21 cellular contexts compared by ENCODE assay signal in the genomic region with DNA sequence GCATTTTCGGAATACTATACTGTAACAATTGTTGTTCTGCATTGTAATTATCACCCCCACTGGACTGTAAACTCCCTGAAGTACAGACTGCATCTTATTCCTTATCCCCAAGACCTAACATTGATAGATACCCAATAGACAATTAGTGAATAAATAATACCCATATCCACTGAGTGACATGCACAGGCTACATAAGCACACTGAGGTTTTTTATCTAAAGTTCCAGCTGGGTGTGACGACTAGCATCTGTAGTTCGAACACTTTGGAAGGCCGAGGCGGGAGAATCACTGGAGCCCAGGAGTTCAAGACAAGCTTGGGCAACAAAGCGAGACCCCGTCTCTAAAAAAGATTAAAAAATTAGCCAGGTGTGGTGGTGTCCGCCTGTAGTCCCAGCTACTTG. TPM values are rescaled to one million over a fixed set of nuclear protein-coding genes. Genes with fewer than 3 reads are reported as not detected.
DNase-seq lines count a peak whose midpoint lies in the region; ATAC-seq and TF ChIP-seq lines count a peak whose summit lies in the region.
"Had no signal": no experiment of that assay in that cellular context is flagged by ENCODE, and none has a peak within 500 bp of the region (broad histone marks: within the 10 kb centered on the region; RNA-seq: fewer than 3 reads in every experiment).

No MANE protein-coding gene starts in this region.

- H3K9me2 ChIP-seq in OCI-LY7 (ENCODE audit: insufficient read depth, low read length): no peaks in the 10 kb centered on the region

- H3K79me2 ChIP-seq in OCI-LY7 (ENCODE audit: insufficient read depth, low read depth, low read length): peaks cover 67% of the 10 kb centered on the region

- H3K4me3 ChIP-seq in OCI-LY7 (ENCODE audit: low read depth, low read length, poor library complexity, severe bottlenecking) (peak overlapping the region; percentile 75), gastrocnemius medialis (no peak overlapping the region)
- H3K4me3 ChIP-seq: tibial nerve had no signal

- ATAC-seq in activated CD4-positive, alpha-beta T cell treated with anti-CD3 and anti-CD28 coated beads for 36 hours: no peak
- ATAC-seq in gastrocnemius medialis (no peak), HG02623 (IDR thresholded peaks at IDR 0.05; ENCODE audit: unreplicated experiment) (no peak), GM18502 (IDR thresholded peaks at IDR 0.05; ENCODE audit: poor library complexity, unreplicated experiment) (no peak)
- ATAC-seq: HCT116, lower lobe of right lung had no signal

- H3K27ac Mint-ChIP-seq in activated CD4-positive, alpha-beta T cell treated with anti-CD3 and anti-CD28 coated beads for 36 hours: peak overlapping the region; percentile 2
- H3K27ac Mint-ChIP-seq: activated CD4-positive, alpha-beta T cell treated with anti-CD3 and anti-CD28 coated beads, Interleukin-2, amount 10 ng/mL, durations not matched to agents 24 days and 14 days; activated naive CD8-positive, alpha-beta T cell treated with anti-CD3 and anti-CD28 coated beads, Interleukin-2, amount 10 ng/mL, durations not matched to agents 7 days and 5 days had no signal

- H3K36me3 ChIP-seq in OCI-LY7 (ENCODE audit: insufficient read depth, low read length) (peaks cover 44% of the 10 kb centered on the region), gastrocnemius medialis (no peaks in the 10 kb centered on the region)
- H3K36me3 ChIP-seq: esophagus muscularis mucosa, lower lobe of right lung, tibial nerve had no signal

- DNase-seq in activated CD4-positive, alpha-beta T cell treated with anti-CD3 and anti-CD28 coated beads for 36 hours: no peak
- no peak for DNase-seq in activated CD4-positive, alpha-beta T cell treated with anti-CD3 and anti-CD28 coated beads, Interleukin-2, amount 50 U/mL, for 4 hours
- DNase-seq in OCI-LY7 (ENCODE audit: low spot score) (no peak), erythroblast (lab: John Stamatoyannopoulos, UW) (peak; percentile 25 to 57), gastrocnemius medialis (no peak), RKO (ENCODE audit: low spot score) (no peak)
- DNase-seq: activated CD4-positive, alpha-beta T cell treated with anti-CD3 and anti-CD28 coated beads, Interleukin-2, amount 10 ng/mL, durations not matched to agents 24 days and 14 days; activated naive CD8-positive, alpha-beta T cell treated with anti-CD3 and anti-CD28 coated beads, Interleukin-2, amount 10 ng/mL, durations not matched to agents 7 days and 5 days; DMS79 treated with DMSO at 0.1 percent for 48 hours; head of caudate nucleus; lower lobe of right lung; naive B cell; NCI-H1092; NCI-H2171; stimulated activated naive CD4-positive, alpha-beta T cell treated with Interleukin-2 at 50 U/mL for 16 hours had no signal

- H3K4me2 ChIP-seq in OCI-LY7 (ENCODE audit: low read length): peak overlapping the region; percentile 92

- TF ChIP-seq CTCF in OCI-LY7 (conservative IDR thresholded peaks at IDR 0.05; ENCODE audit: low read length) (no peak), gastrocnemius medialis (IDR thresholded peaks at IDR 0.05 in 4 of 5, conservative IDR thresholded peaks at IDR 0.05 in 1 of 5) (no peak)

- H3K4me1 ChIP-seq in OCI-LY7 (ENCODE audit: insufficient read depth, low read length, poor library complexity, severe bottlenecking) (peaks cover 24% of the 10 kb centered on the region), gastrocnemius medialis (peaks cover 54 to 57% of the 10 kb centered on the region in 2 donors)

- H3K9me3 ChIP-seq in OCI-LY7 (ENCODE audit: low read length): no peaks in the 10 kb centered on the region
- H3K9me3 ChIP-seq in gastrocnemius medialis: no peaks in the 10 kb centered on the region
- H3K9me3 ChIP-seq: esophagus muscularis mucosa, lower lobe of right lung, tibial nerve had no signal

- peaks cover 40% of the 10 kb centered on the region for H3K4me1 Mint-ChIP-seq in activated CD4-positive, alpha-beta T cell treated with anti-CD3 and anti-CD28 coated beads for 36 hours

- H4K20me1 ChIP-seq in OCI-LY7 (ENCODE audit: insufficient read depth, low read length): peaks cover 37% of the 10 kb centered on the region

- CTCF ChIA-PET in activated CD4-positive, alpha-beta T cell treated with anti-CD3 and anti-CD28 coated beads for 36 hours (lab: Charles Lee): interaction anchor here (0.7 kb wide), 1 partner anchor 239 kb away, joined by 3 read pairs; no protein-coding TSS in a partner anchor
- CTCF ChIA-PET in OCI-LY7 (lab: Charles Lee; ENCODE audit: unreplicated experiment): interaction anchor here (0.6 to 1.0 kb wide), 2 partner anchors 99 to 161 kb away, joined by 4 read pairs; a partner anchor contains a TSS

- no peak overlapping the region for H2AFZ ChIP-seq in OCI-LY7 (ENCODE audit: low read length)

- BruUV-seq in OCI-LY7 (replicated peaks; lab: Mats Ljungman, UMichigan): no TSS peak

- in situ Hi-C loops in gastrocnemius medialis (cut with MboI; ENCODE audit: low sequenced_read_pairs in 4 of 4): loop anchor here in 2 of 4 donors (10.0 kb wide), 1 partner anchor 95 kb away; a partner anchor contains a TSS

- H3K27me3 Mint-ChIP-seq in activated CD4-positive, alpha-beta T cell treated with anti-CD3 and anti-CD28 coated beads for 36 hours: no peaks in the 10 kb centered on the region
- H3K27me3 Mint-ChIP-seq: activated CD4-positive, alpha-beta T cell treated with anti-CD3 and anti-CD28 coated beads, Interleukin-2, amount 10 ng/mL, durations not matched to agents 24 days and 14 days; activated naive CD8-positive, alpha-beta T cell treated with anti-CD3 and anti-CD28 coated beads, Interleukin-2, amount 10 ng/mL, durations not matched to agents 7 days and 5 days; naive B cell had no signal

- H3K27me3 ChIP-seq in gastrocnemius medialis: no peaks in the 10 kb centered on the region
- H3K27me3 ChIP-seq: esophagus muscularis mucosa, tibial nerve had no signal

- POLR2A ChIA-PET in activated CD4-positive, alpha-beta T cell treated with anti-CD3 and anti-CD28 coated beads for 36 hours (lab: Charles Lee): interaction anchor here (0.6 to 1.4 kb wide), 2 partner anchors 99 to 194 kb away, joined by 3 to 4 read pairs; a partner anchor contains a TSS
- POLR2A ChIA-PET in OCI-LY7 (lab: Charles Lee): interaction anchor here (0.6 to 1.6 kb wide), 5 partner anchors 9 to 164 kb away, joined by 3 to 5 read pairs (median 3); no protein-coding TSS in a partner anchor

- no peak for TF ChIP-seq POLR2A in erythroblast (IDR thresholded peaks at IDR 0.05; ENCODE audit: low read length)
- no peak for TF ChIP-seq POLR2A in gastrocnemius medialis (IDR thresholded peaks at IDR 0.05)

- intact Hi-C loops in activated CD4-positive, alpha-beta T cell treated with anti-CD3 and anti-CD28 coated beads for 36 hours (cut with DNase I, micrococcal nuclease): loop anchor here in 1 of 2 experiments (5.0 kb wide), 1 partner anchor 337 kb away; no protein-coding TSS in a partner anchor
- intact Hi-C loops in OCI-LY7 (cut with micrococcal nuclease; ENCODE audit: unreplicated experiment) (loop anchor here (5.0 kb wide), 4 partner anchors 147 to 488 kb away; a partner anchor contains a TSS), gastrocnemius medialis (cut with DNase I; ENCODE audit: low total_unique reads) (loop anchor here (5.0 kb wide), 5 partner anchors 57 to 1218 kb away; a partner anchor contains a TSS)

- no peaks in the 10 kb centered on the region for H3K9me3 Mint-ChIP-seq in activated CD4-positive, alpha-beta T cell treated with anti-CD3 and anti-CD28 coated beads for 36 hours (ENCODE audit: low read depth)
- H3K9me3 Mint-ChIP-seq: activated CD4-positive, alpha-beta T cell treated with anti-CD3 and anti-CD28 coated beads, Interleukin-2, amount 10 ng/mL, durations not matched to agents 24 days and 14 days; activated naive CD8-positive, alpha-beta T cell treated with anti-CD3 and anti-CD28 coated beads, Interleukin-2, amount 10 ng/mL, durations not matched to agents 7 days and 5 days; naive B cell had no signal

- no peak overlapping the region for H3K4me3 Mint-ChIP-seq in activated CD4-positive, alpha-beta T cell treated with anti-CD3 and anti-CD28 coated beads for 36 hours

- H3K27ac ChIP-seq in OCI-LY7 (ENCODE audit: low read depth, low read length, poor library complexity, severe bottlenecking): no peak overlapping the region
- peak overlapping the region in 3 of 4 donors; percentile 92 to 95 (median 92) for H3K27ac ChIP-seq in gastrocnemius medialis
- H3K27ac ChIP-seq: C4-2B, esophagus muscularis mucosa, lower lobe of right lung, tibial nerve had no signal

- peaks cover 20% of the 10 kb centered on the region for H3K36me3 Mint-ChIP-seq in activated CD4-positive, alpha-beta T cell treated with anti-CD3 and anti-CD28 coated beads for 36 hours (ENCODE audit: low read depth)
- H3K36me3 Mint-ChIP-seq: naive B cell had no signal

RNA-seq across cellular contexts. Expression of a gene that starts 2.5 kb away (rescaled TPM):
- 10 to 100 TPM; 51.7 to 58.0 TPM for total RNA-seq in activated CD4-positive, alpha-beta T cell treated with anti-CD3 and anti-CD28 coated beads for 36 hours
- 17.2 and 18.2 TPM in 2 replicates for total RNA-seq in OCI-LY7 (2014; rRNA removed; shearing (Covaris generic))
- total RNA-seq in OCI-LY7 (2022) (38.2 and 41.1 TPM in 2 replicates), gastrocnemius medialis (100 to 1,000 TPM in 2 of 4 donors, 10 to 100 TPM in 2; 73.3 to 154 (median 113) TPM)

Comparison
In these comparisons a context has a peak if more than half of its experiments do, and no peak if none do; other contexts are left out.
1. DNase-seq: peak in erythroblast (2 of 2); none in activated CD4-positive, alpha-beta T cell treated with anti-CD3 and anti-CD28 coated beads for 36 hours (single experiment), activated CD4-positive, alpha-beta T cell treated with anti-CD3 and anti-CD28 coated beads, Interleukin-2, amount 50 U/mL, for 4 hours (0 of 2), OCI-LY7 (single experiment), gastrocnemius medialis (0 of 2) and RKO (single experiment).